Comparison of ENCODE assay signal across 34 cellular contexts in genomic region chr18:61194726-61195125, GRCh38.
"Had no signal": no experiment of that assay in that cellular context is flagged by ENCODE, and none has a peak within 500 bp of the region (broad histone marks: within the 10 kb centered on the region; RNA-seq: fewer than 3 reads in every experiment).

No MANE protein-coding gene starts in this region.

- H3K36me3 ChIP-seq: MG63 had no signal

- H3K4me3 ChIP-seq: MG63 had no signal

- DNase-seq: Karpas-422, Kasumi-1, KBM-7, KG1, MG63, MM.1S, MV-4-11, NCI-H1048, NCI-H1092, NCI-H1092 treated with DMSO at 0.1 percent for 48 hours, NCI-H1105, NCI-H1105 treated with DMSO at 0.1 percent for 48 hours, NCI-H1417 treated with DMSO at 0.1 percent for 48 hours, NCI-H1436, NCI-H1436 treated with DMSO at 0.1 percent for 48 hours, NCI-H146, NCI-H1694, NCI-H1694 treated with DMSO at 0.1 percent for 48 hours, NCI-H187, NCI-H187 treated with DMSO at 0.1 percent for 48 hours, NCI-H1930, NCI-H2029, NCI-H2029 treated with DMSO at 0.1 percent for 48 hours, NCI-H2081, NCI-H2081 treated with DMSO at 0.1 percent for 48 hours, NCI-H2107, NCI-H2171, NCI-H2171 treated with DMSO at 0.1 percent for 48 hours, NCI-H2227 treated with DMSO at 0.1 percent for 48 hours, NCI-H226, NCI-H345, NCI-H446, NCI-H446 treated with DMSO at 0.1 percent for 48 hours had no signal

- H3K27me3 ChIP-seq: MG63 had no signal

- H3K9me3 ChIP-seq: MG63 had no signal

- H3K27ac ChIP-seq: KMS-11 had no signal
